In genomic region chr11:3203221-3204043, GRCh38 we compare ENCODE assay signal across 12 cellular contexts. TPM values are rescaled to one million over a fixed set of nuclear protein-coding genes. Genes with fewer than 3 reads are reported as not detected.
A peak's percentile ranks its signal among the peaks of the same experiment; 100 is the strongest.
DNase-seq lines count a peak whose midpoint lies in the region; ATAC-seq, FAIRE-seq and TF ChIP-seq lines count a peak whose summit lies in the region.
"Had no signal": no experiment of that assay in that cellular context is flagged by ENCODE, and none has a peak within 500 bp of the region (broad histone marks: within the 10 kb centered on the region; RNA-seq: fewer than 3 reads in every experiment).

No MANE protein-coding gene starts in this region.

- no peak for TF ChIP-seq RAD21 in A549 (conservative IDR thresholded peaks at IDR 0.05 in 1 of 2, IDR thresholded peaks at IDR 0.05 in 1 of 2)

- TF ChIP-seq POLR2A in A549 (IDR thresholded peaks at IDR 0.05; ENCODE audit: low read length), result no peak

- H3K9me3 Mint-ChIP-seq in WTC11, result no peaks in the 10 kb centered on the region
- H3K9me3 Mint-ChIP-seq: activated CD4-positive, alpha-beta T cell treated with anti-CD3 and anti-CD28 coated beads, Interleukin-2, amount 10 ng/mL, durations not matched to agents 24 days and 14 days; CD8-positive, alpha-beta memory T cell had no signal

- H3K4me3 ChIP-seq in A549, result no peak overlapping the region
- H3K4me3 ChIP-seq in HEK293 (ENCODE audit: low read depth, low read length), result no peak overlapping the region
- H3K4me3 ChIP-seq in kidney (ENCODE audit: low read length in 2 of 2), result no peak overlapping the region
- H3K4me3 ChIP-seq: upper lobe of left lung had no signal

- H3K9ac ChIP-seq in kidney (ENCODE audit: low read length in 2 of 2), result no peak overlapping the region

- peak overlapping the region; percentile 55 for H3K4me2 ChIP-seq in A549

- no peaks in the 10 kb centered on the region for H3K9me3 ChIP-seq in A549
- H3K9me3 ChIP-seq in HEK293 (ENCODE audit: control insufficient read depth, insufficient read depth, low read depth, low read length), result no peaks in the 10 kb centered on the region
- no peaks in the 10 kb centered on the region for H3K9me3 ChIP-seq in kidney (ENCODE audit: control insufficient read depth in 1 of 2, low read length in 2 of 2)
- H3K9me3 ChIP-seq: upper lobe of left lung had no signal

- TF ChIP-seq CTCF in A549 (IDR thresholded peaks at IDR 0.05) (no peak), HEK293 (tag by site-specific recombination; IDR thresholded peaks at IDR 0.05) (no peak), WTC11 (IDR thresholded peaks at IDR 0.05) (no peak), kidney (IDR thresholded peaks at IDR 0.05; ENCODE audit: borderline replicate concordance, extremely low read depth, insufficient read depth) (no peak)

- no peak for TF ChIP-seq EP300 in A549 (IDR thresholded peaks at IDR 0.05)

- peaks cover 10% of the 10 kb centered on the region for H3K4me1 Mint-ChIP-seq in WTC11
- H3K4me1 Mint-ChIP-seq: activated CD4-positive, alpha-beta T cell treated with anti-CD3 and anti-CD28 coated beads, Interleukin-2, amount 10 ng/mL, durations not matched to agents 24 days and 14 days had no signal

- intact Hi-C loops in kidney (cut with DNase I), result no loop called here

- CTCF ChIA-PET in A549 (lab: Yijun Ruan, JAX), result interaction anchor here (0.6 kb wide), 1 partner anchor 23 kb away, joined by 3 read pairs; no protein-coding TSS in a partner anchor
- CTCF ChIA-PET in HEK293 (lab: Yijun Ruan, JAX), result interaction anchor here (0.6 kb wide), 1 partner anchor 61 kb away, joined by 3 read pairs; no protein-coding TSS in a partner anchor
- CTCF ChIA-PET in WTC11 (lab: Charles Lee), result interaction anchor here (0.7 to 3.2 kb wide), 12 partner anchors 8 to 138 kb away, joined by 3 to 10 read pairs (median 5); no protein-coding TSS in a partner anchor

- H3K4me3 Mint-ChIP-seq in WTC11, result peak overlapping the region; percentile 54
- H3K4me3 Mint-ChIP-seq: activated CD4-positive, alpha-beta T cell treated with anti-CD3 and anti-CD28 coated beads, Interleukin-2, amount 10 ng/mL, durations not matched to agents 24 days and 14 days had no signal

- H3K27me3 Mint-ChIP-seq in WTC11 (ENCODE audit: low read depth), result peaks cover 42% of the 10 kb centered on the region

- FAIRE-seq in A549 (lab: Jason Lieb, UNC), result no peak
- no peak for FAIRE-seq in kidney (lab: Jason Lieb, UNC)

- H3K36me3 Mint-ChIP-seq in WTC11, result no peaks in the 10 kb centered on the region
- H3K36me3 Mint-ChIP-seq: CD8-positive, alpha-beta memory T cell had no signal

- WGBS in A549 (ENCODE audit: missing lambda C conversion rate), result 27% methylated on average over 26 of the region's 51 CpGs

- ATAC-seq in A549 (peak; percentile 40 to 76; a peak in 3 of 6 replicates), WTC11 (peak; percentile 78)

- H3K4me1 ChIP-seq in A549 (no peaks in the 10 kb centered on the region; the same call in 2 of the 3 replicates), HEK293 (ENCODE audit: control insufficient read depth, insufficient read depth, low read length) (no peaks in the 10 kb centered on the region), kidney (ENCODE audit: control insufficient read depth in 1 of 2, insufficient read depth in 1 of 2, low read depth in 1 of 2, low read length in 2 of 2) (peaks cover 0 to 5% of the 10 kb centered on the region in 2 donors)

- DNase-seq in A549 (ENCODE audit: low read depth in 1 of 2, low spot score in 1 of 2) (peak in 1 of 2 experiments; percentile 21), WTC11 (ENCODE audit: low spot score) (peak; percentile 57), kidney (peak; percentile 76), NCI-H82 (lab: John Stamatoyannopoulos, UW) (no peak), C1 segment of cervical spinal cord (lab: John Stamatoyannopoulos, UW) (no peak), SHP77 (lab: John Stamatoyannopoulos, UW) (no peak), cerebellum (ENCODE audit: low spot score) (no peak)
- DNase-seq: activated CD4-positive, alpha-beta T cell treated with anti-CD3 and anti-CD28 coated beads, Interleukin-2, amount 10 ng/mL, durations not matched to agents 24 days and 14 days; stimulated activated CD4-positive, alpha-beta T cell treated with anti-CD3 and anti-CD28 coated beads, Interleukin-4, amount 100 ng/mL, for 1 hour had no signal

- H3K27ac Mint-ChIP-seq in WTC11, result no peak overlapping the region
- H3K27ac Mint-ChIP-seq: activated CD4-positive, alpha-beta T cell treated with anti-CD3 and anti-CD28 coated beads, Interleukin-2, amount 10 ng/mL, durations not matched to agents 24 days and 14 days; CD8-positive, alpha-beta memory T cell had no signal

- POLR2A ChIA-PET in A549 (lab: Yijun Ruan, JAX), result no interaction called here
- POLR2A ChIA-PET in HEK293 (lab: Yijun Ruan, JAX), result no interaction called here
- POLR2A ChIA-PET in WTC11 (lab: Charles Lee), result interaction anchor here (0.7 kb wide), 1 partner anchor 64 kb away, joined by 5 read pairs; no protein-coding TSS in a partner anchor

- H3K27ac ChIP-seq in A549, result no peak overlapping the region
- H3K27ac ChIP-seq in HEK293 (ENCODE audit: extremely low read depth, low read depth, low read length), result no peak overlapping the region
- no peak overlapping the region for H3K27ac ChIP-seq in kidney (ENCODE audit: low read depth in 2 of 2, low read length in 2 of 2)
- H3K27ac ChIP-seq: upper lobe of left lung had no signal

- no peaks in the 10 kb centered on the region for H3K36me3 ChIP-seq in HEK293 (ENCODE audit: control insufficient read depth in 2 of 2, insufficient read depth in 1 of 2, low read length in 2 of 2)
- H3K36me3 ChIP-seq in kidney (ENCODE audit: control insufficient read depth in 1 of 2, insufficient read depth in 2 of 2, low read length in 2 of 2), result no peaks in the 10 kb centered on the region
- H3K36me3 ChIP-seq: upper lobe of left lung had no signal

TF ChIP-seq in A549, 52 proteins besides CTCF, POLR2A, EP300 and RAD21:
- peak; percentile 66 for TF ChIP-seq ZFP36 (IDR thresholded peaks at IDR 0.05; ENCODE audit: borderline replicate concordance, partially characterized antibody)
- TF ChIP-seq CHD4 (IDR thresholded peaks at IDR 0.05; ENCODE audit: borderline replicate concordance), result no peak

TF ChIP-seq in HEK293, 187 proteins besides CTCF, POLR2A, EP300 and RAD21 (continues in another document):
- TF ChIP-seq ZNF280C (tag by site-specific recombination; IDR thresholded peaks at IDR 0.05), result no peak

TF ChIP-seq in WTC11, 78 proteins besides CTCF, POLR2A, EP300 and RAD21:
- TF ChIP-seq IRF2 (CRISPR knock-in tag; IDR thresholded peaks at IDR 0.05; ENCODE audit: borderline replicate concordance, low read depth) (no peak), ZBTB21 (CRISPR knock-in tag; IDR thresholded peaks at IDR 0.05; ENCODE audit: borderline replicate concordance) (0 out of 2 replicates have a peak, but pooled peaks have one; percentile 38), FOXP1 (CRISPR knock-in tag; IDR thresholded peaks at IDR 0.05; ENCODE audit: borderline replicate concordance) (no peak), SP1 (CRISPR knock-in tag; conservative IDR thresholded peaks at IDR 0.05) (no peak), IRF1 (CRISPR knock-in tag; IDR thresholded peaks at IDR 0.05) (no peak), MAX (CRISPR knock-in tag; IDR thresholded peaks at IDR 0.05) (peak; percentile 36; the same call in 1 of the 2 replicates), ZNF317 (CRISPR knock-in tag; IDR thresholded peaks at IDR 0.05; ENCODE audit: borderline replicate concordance, low read depth) (no peak), GTF2I (CRISPR knock-in tag; conservative IDR thresholded peaks at IDR 0.05) (peak; percentile 84), KAT7 (CRISPR knock-in tag; IDR thresholded peaks at IDR 0.05; ENCODE audit: borderline replicate concordance) (0 out of 2 replicates have a peak, but pooled peaks have one; percentile 15)
TF ChIP-seq in WTC11: peak in this region for 4.

RNA-seq across cellular contexts. Expression of gene MRGPRG, which starts 15.2 kb away (rescaled TPM):
- polyA plus RNA-seq in A549 (2011; rRNA removed) (not detected in 2 replicates), A549 (2017; fragmentation: RNase III; extraction: RNeasy Plus Mini Kit Qiagen cat#74134 plus additional on column Dnase treatment) (not detected in 3 replicates), kidney (ENCODE audit: insufficient read depth, low read depth, low replicate concordance) (not detected)
- not detected in 2 replicates for polyA plus RNA-seq in A549 (2012; cell fraction: cytosol; rRNA removed)
- not detected in 2 replicates for polyA plus RNA-seq in A549 (2012; cell fraction: nucleus; rRNA removed)
- not detected in 2 replicates for polyA minus RNA-seq in A549 (2011; rRNA and poly(A)+ RNA removed)
- total RNA-seq in WTC11 (2021) (not detected in 3 replicates), kidney (not detected), cerebellum (not detected)
- total RNA-seq: activated CD4-positive, alpha-beta T cell treated with anti-CD3 and anti-CD28 coated beads, Interleukin-2, amount 10 ng/mL, durations not matched to agents 24 days and 14 days; CD8-positive, alpha-beta memory T cell; upper lobe of left lung had no signal
- polyA plus RNA-seq: CD8-positive, alpha-beta memory T cell had no signal

RNA-seq across cellular contexts. Expression of gene MRGPRE, which starts 28.8 kb away (rescaled TPM):
- polyA plus RNA-seq in A549 (2011; rRNA removed), result not detected in 2 replicates
- polyA plus RNA-seq in A549 (2012; cell fraction: cytosol; rRNA removed), result not detected in 2 replicates
- polyA plus RNA-seq in A549 (2012; cell fraction: nucleus; rRNA removed), result not detected in 2 replicates
- polyA plus RNA-seq in A549 (2017; fragmentation: RNase III; extraction: RNeasy Plus Mini Kit Qiagen cat#74134 plus additional on column Dnase treatment), result not detected in 3 replicates
- polyA minus RNA-seq in A549 (2011; rRNA and poly(A)+ RNA removed), result not detected in 2 replicates
- not detected in 3 replicates for total RNA-seq in WTC11 (2021)
- total RNA-seq in kidney, result 0.22 TPM
- polyA plus RNA-seq in kidney (ENCODE audit: insufficient read depth, low read depth, low replicate concordance), result not detected
- total RNA-seq in cerebellum, result 0.27 TPM
- total RNA-seq: activated CD4-positive, alpha-beta T cell treated with anti-CD3 and anti-CD28 coated beads, Interleukin-2, amount 10 ng/mL, durations not matched to agents 24 days and 14 days; CD8-positive, alpha-beta memory T cell had no signal
- polyA plus RNA-seq: CD8-positive, alpha-beta memory T cell had no signal

RNA-seq across cellular contexts. Expression of gene OSBPL5, which starts 38.3 kb away (rescaled TPM):
- polyA plus RNA-seq in A549 (2011; rRNA removed) (1.6 and 2.3 TPM in 2 replicates), A549 (2017; fragmentation: RNase III; extraction: RNeasy Plus Mini Kit Qiagen cat#74134 plus additional on column Dnase treatment) (4.1 to 5.3 TPM (median 4.6 TPM) in 3 replicates), kidney (ENCODE audit: insufficient read depth, low read depth, low replicate concordance) (8.5 TPM)
- 3.5 and 4.5 TPM in 2 replicates for polyA plus RNA-seq in A549 (2012; cell fraction: cytosol; rRNA removed)
- polyA plus RNA-seq in A549 (2012; cell fraction: nucleus; rRNA removed), result 23.7 and 26.8 TPM in 2 replicates
- 4.1 and 4.4 TPM in 2 replicates for polyA minus RNA-seq in A549 (2011; rRNA and poly(A)+ RNA removed)
- total RNA-seq in WTC11 (2021) (13.1 to 17.7 TPM (median 14.8 TPM) in 3 replicates), kidney (63.0 TPM), cerebellum (31.9 TPM)

Comparison
In these comparisons a context has a peak if more than half of its experiments do, and no peak if none do; other contexts are left out.
1. DNase-seq: peak in WTC11 (single experiment) and kidney (single experiment); none in NCI-H82 (single experiment), C1 segment of cervical spinal cord (0 of 14), SHP77 (0 of 2) and cerebellum (single experiment).